In the genomic region with DNA sequence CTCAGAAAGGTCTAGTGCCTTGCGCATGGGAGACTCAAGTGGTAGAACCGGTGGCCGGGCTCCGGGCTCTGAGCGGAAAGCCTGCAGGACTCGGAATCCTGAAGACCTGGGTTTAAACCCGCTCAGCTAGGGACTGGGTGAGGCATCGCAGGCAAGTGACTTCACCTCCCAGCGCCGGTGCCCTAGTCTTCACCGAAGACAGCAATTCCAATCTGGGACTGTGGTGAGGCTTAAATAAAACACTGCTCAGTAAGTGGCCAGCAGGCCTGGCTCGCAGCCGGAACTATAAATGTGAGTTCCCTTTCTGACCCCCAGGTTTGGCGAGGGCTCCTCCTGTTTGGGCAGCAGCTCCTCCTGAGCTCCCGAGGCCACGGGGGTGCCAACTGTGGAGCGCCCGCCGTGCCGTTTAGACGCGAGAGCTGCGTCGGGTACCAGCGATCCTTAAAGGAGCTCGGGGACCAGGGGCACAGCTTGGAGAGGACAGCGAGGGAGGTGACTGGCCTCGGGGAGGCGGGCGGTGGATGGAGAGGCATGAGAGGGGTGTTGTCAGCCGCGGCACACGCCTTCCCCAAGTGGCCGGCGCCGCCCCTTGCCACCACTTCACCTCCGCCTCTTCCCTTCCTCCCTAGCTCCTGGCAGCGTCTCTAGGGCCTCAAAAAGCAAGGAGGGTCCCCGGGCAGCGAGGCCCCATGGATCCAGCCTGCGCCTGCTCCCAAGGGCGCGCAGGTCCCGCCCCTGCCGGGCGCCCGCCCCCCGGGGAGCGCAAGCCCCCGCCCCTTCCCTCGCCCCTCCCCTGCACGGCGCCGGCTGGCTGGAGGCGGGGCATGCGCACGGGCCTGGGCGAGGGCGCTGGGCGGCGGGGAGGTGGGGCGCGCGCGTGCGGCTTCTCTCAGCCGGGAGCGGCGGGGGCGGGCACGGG, we compare ENCODE assay signal across 1 cellular context.
TF ChIP-seq lines count a peak whose summit lies in the region.

No MANE protein-coding gene starts in this region.

TF ChIP-seq in IMR-90, 13 proteins besides CTCF, POLR2A, EP300 and RAD21:
- no peak for TF ChIP-seq ELK1 (IDR thresholded peaks at IDR 0.05; ENCODE audit: borderline replicate concordance, low read depth, low read length)
- TF ChIP-seq BHLHE40 (IDR thresholded peaks at IDR 0.05; ENCODE audit: low read depth, low read length) = peak; percentile 82
- no peak for TF ChIP-seq CHD1 (IDR thresholded peaks at IDR 0.05; ENCODE audit: low read depth, low read length)
- TF ChIP-seq MXI1 (IDR thresholded peaks at IDR 0.05; ENCODE audit: borderline replicate concordance, low read depth, low read length) = peak; percentile 56; the same call in 1 of the 2 replicates
- peak; percentile 79 for TF ChIP-seq MAZ (IDR thresholded peaks at IDR 0.05; ENCODE audit: borderline replicate concordance, low read depth, low read length)
